ENCODE assay signal across 23 cellular contexts in genomic region chr1:215394084-215394991, GRCh38.
DNase-seq lines count a peak whose midpoint lies in the region; ATAC-seq, FAIRE-seq and TF ChIP-seq lines count a peak whose summit lies in the region.
"Had no signal": no experiment of that assay in that cellular context is flagged by ENCODE, and none has a peak within 500 bp of the region (broad histone marks: within the 10 kb centered on the region; RNA-seq: fewer than 3 reads in every experiment).

No MANE protein-coding gene starts in this region.

- TF ChIP-seq EP300 in HepG2 (IDR thresholded peaks at IDR 0.05; ENCODE audit: low read depth in 2 of 2, low read length in 2 of 2): no peak
- no peak for TF ChIP-seq EP300 in HepG2 (CRISPR knock-in tag; IDR thresholded peaks at IDR 0.05; ENCODE audit: borderline replicate concordance)

- H3K79me2 ChIP-seq in HepG2 (ENCODE audit: insufficient read depth, low read length): no peaks in the 10 kb centered on the region

- CTCF ChIA-PET in HepG2 (lab: Yijun Ruan, JAX; ENCODE audit: low intra/inter-chr PET ratio, low total read pairs): no interaction called here
- CTCF ChIA-PET in CD4-positive, alpha-beta T cell (lab: Charles Lee): no interaction called here

- H3K4me1 Mint-ChIP-seq in CD4-positive, alpha-beta T cell (ENCODE audit: low read depth): no peaks in the 10 kb centered on the region
- H3K4me1 Mint-ChIP-seq: CD14-positive monocyte; CD8-positive, alpha-beta memory T cell; IgD-negative memory B cell had no signal

- TF ChIP-seq POLR2A in HepG2 (IDR thresholded peaks at IDR 0.05; ENCODE audit: insufficient read depth in 1 of 2, low read depth in 2 of 2, low read length in 2 of 2) (no peak), right lobe of liver (IDR thresholded peaks at IDR 0.05) (no peak), esophagus squamous epithelium (IDR thresholded peaks at IDR 0.05) (no peak)

- no peaks in the 10 kb centered on the region for H3K27me3 Mint-ChIP-seq in CD4-positive, alpha-beta T cell
- H3K27me3 Mint-ChIP-seq: CD8-positive, alpha-beta memory T cell; IgD-negative memory B cell had no signal

- no TSS peak for BruUV-seq in HepG2 (replicated peaks; lab: Mats Ljungman, UMichigan)

- H3K27me3 ChIP-seq in HepG2 (ENCODE audit: control insufficient read depth in 1 of 2, insufficient read depth in 2 of 2, low read length in 2 of 2) (no peaks in the 10 kb centered on the region), right lobe of liver (no peaks in the 10 kb centered on the region), RWPE2 (ENCODE audit: insufficient read depth, poor library complexity, severe bottlenecking) (no peaks in the 10 kb centered on the region), esophagus squamous epithelium (no peaks in the 10 kb centered on the region)
- H3K27me3 ChIP-seq in CD4-positive, alpha-beta T cell (ENCODE audit: control insufficient read depth, insufficient read depth, low read length): no peaks in the 10 kb centered on the region
- H3K27me3 ChIP-seq: BLaER1 had no signal

- H3K4me1 ChIP-seq in HepG2 (ENCODE audit: insufficient read depth, low read length) (no peaks in the 10 kb centered on the region), right lobe of liver (no peaks in the 10 kb centered on the region), RWPE2 (ENCODE audit: insufficient read depth, poor library complexity, severe bottlenecking) (no peaks in the 10 kb centered on the region), kidney (ENCODE audit: control insufficient read depth in 1 of 2, insufficient read depth in 1 of 2, low read depth in 1 of 2, low read length in 2 of 2) (no peaks in the 10 kb centered on the region), esophagus squamous epithelium (no peaks in the 10 kb centered on the region)
- H3K4me1 ChIP-seq: BLaER1 had no signal

- no peaks in the 10 kb centered on the region for H3K36me3 ChIP-seq in HepG2 (replicated peaks in 1 of 2; ENCODE audit: control insufficient read depth in 1 of 2, insufficient read depth in 2 of 2, low read length in 2 of 2)
- H3K36me3 ChIP-seq in right lobe of liver: no peaks in the 10 kb centered on the region
- H3K36me3 ChIP-seq in RWPE2 (ENCODE audit: low read depth): no peaks in the 10 kb centered on the region
- no peaks in the 10 kb centered on the region for H3K36me3 ChIP-seq in kidney (ENCODE audit: control insufficient read depth in 1 of 2, insufficient read depth in 2 of 2, low read length in 2 of 2)
- H3K36me3 ChIP-seq in esophagus squamous epithelium: no peaks in the 10 kb centered on the region
- H3K36me3 ChIP-seq: BLaER1 had no signal

- no peak overlapping the region for H3K9ac ChIP-seq in HepG2 (ENCODE audit: insufficient read depth, low read depth, low read length)
- no peak overlapping the region for H3K9ac ChIP-seq in kidney (ENCODE audit: low read length in 2 of 2)
- H3K9ac ChIP-seq: BLaER1, GM23248 had no signal

- H3K36me3 Mint-ChIP-seq in CD4-positive, alpha-beta T cell (ENCODE audit: low read depth): no peaks in the 10 kb centered on the region
- H3K36me3 Mint-ChIP-seq: CD14-positive monocyte; CD8-positive, alpha-beta memory T cell; IgD-negative memory B cell had no signal

- H3K4me3 ChIP-seq in HepG2 (replicated peaks in 1 of 3; ENCODE audit: insufficient read depth in 1 of 3, low read depth in 2 of 3, low read length in 3 of 3) (no peak overlapping the region), right lobe of liver (no peak overlapping the region), RWPE2 (ENCODE audit: severe bottlenecking) (no peak overlapping the region), kidney (ENCODE audit: low read length in 2 of 2) (no peak overlapping the region), esophagus squamous epithelium (no peak overlapping the region)
- H3K4me3 ChIP-seq: BLaER1, GM12878, GM23248 had no signal

- intact Hi-C loops in HepG2 (cut with micrococcal nuclease; ENCODE audit: unreplicated experiment): no loop called here
- intact Hi-C loops in right lobe of liver (cut with DNase I): no loop called here
- intact Hi-C loops in kidney (cut with DNase I): no loop called here
- intact Hi-C loops in CD4-positive, alpha-beta T cell (cut with DNase I, micrococcal nuclease): no loop called here
- intact Hi-C loops in esophagus squamous epithelium (cut with DNase I): no loop called here

- POLR2A ChIA-PET in HepG2 (lab: Yijun Ruan, JAX): no interaction called here
- POLR2A ChIA-PET in CD4-positive, alpha-beta T cell (lab: Charles Lee): no interaction called here

- 59% methylated on average over 33 of the region's 53 CpGs for WGBS in HepG2 (ENCODE audit: low lambda C conversion rate)
- WGBS in right lobe of liver (ENCODE audit: insufficient coverage, low coverage, low lambda C conversion rate, missing lambda C conversion rate): 81% methylated on average over 10 of the region's 53 CpGs
- 91 to 94% methylated on average over 28 to 29 of the region's 53 CpGs for WGBS in esophagus squamous epithelium, 2 donors

- no peak overlapping the region for H3K27ac Mint-ChIP-seq in CD4-positive, alpha-beta T cell
- H3K27ac Mint-ChIP-seq: CD14-positive monocyte; CD8-positive, alpha-beta memory T cell; HFFc6; IgD-negative memory B cell had no signal

- H3K27ac ChIP-seq in HepG2 (ENCODE audit: extremely low read length, insufficient read depth, low read length) (no peak overlapping the region), right lobe of liver (no peak overlapping the region), RWPE2 (ENCODE audit: poor library complexity, severe bottlenecking) (no peak overlapping the region), kidney (ENCODE audit: low read depth in 2 of 2, low read length in 2 of 2) (no peak overlapping the region), esophagus squamous epithelium (no peak overlapping the region)
- no peak overlapping the region for H3K27ac ChIP-seq in CD4-positive, alpha-beta T cell (ENCODE audit: low read depth, low read length)
- H3K27ac ChIP-seq: BLaER1, GM23248 had no signal

- H4K20me1 ChIP-seq in HepG2 (ENCODE audit: insufficient read depth, low read length): no peaks in the 10 kb centered on the region
- H4K20me1 ChIP-seq: BLaER1 had no signal

- H3K9me3 Mint-ChIP-seq in CD4-positive, alpha-beta T cell: peaks cover 6% of the 10 kb centered on the region

- TF ChIP-seq CTCF in HepG2 (CRISPR knock-in tag; IDR thresholded peaks at IDR 0.05) (no peak), right lobe of liver (IDR thresholded peaks at IDR 0.05) (no peak), RWPE2 (IDR thresholded peaks at IDR 0.05; ENCODE audit: poor library complexity, severe bottlenecking) (no peak), kidney (IDR thresholded peaks at IDR 0.05; ENCODE audit: borderline replicate concordance, extremely low read depth, insufficient read depth) (no peak), esophagus squamous epithelium (IDR thresholded peaks at IDR 0.05) (no peak)
- TF ChIP-seq CTCF in CD4-positive, alpha-beta T cell (IDR thresholded peaks at IDR 0.05): no peak

- no peak for ATAC-seq in HepG2
- ATAC-seq in right lobe of liver: no peak
- ATAC-seq in RWPE2 (ENCODE audit: low read depth): no peak
- no peak for ATAC-seq in HG02588 (IDR thresholded peaks at IDR 0.05; ENCODE audit: unreplicated experiment)
- ATAC-seq in CD4-positive, alpha-beta T cell (ENCODE audit: poor library complexity): no peak
- ATAC-seq: GM12878, HCT116 had no signal

- in situ Hi-C loops in HepG2 (cut with HindIII; ENCODE audit: extremely low pct_ligation_motif_present, low pct_unique_long_range_greater_than_20kb): no loop called here

- DNase-seq in HepG2 (ENCODE audit: low spot score): no peak
- no peak for DNase-seq in right lobe of liver
- DNase-seq in RWPE2 (ENCODE audit: low spot score): peak; percentile 21
- DNase-seq in kidney: peak; percentile 47
- no peak for DNase-seq in CD4-positive, alpha-beta T cell
- DNase-seq in esophagus squamous epithelium (lab: John Stamatoyannopoulos, UW): no peak
- DNase-seq: 8988T; CD8-positive, alpha-beta memory T cell; COR-L47; DMS 273 treated with DMSO at 0.1 percent for 48 hours; DMS53; DND-41; EL; GM23248; H7; HFFc6 had no signal

- TF ChIP-seq RAD21 in HepG2 (CRISPR knock-in tag; IDR thresholded peaks at IDR 0.05): no peak

- H2AFZ ChIP-seq in HepG2 (ENCODE audit: low read length): no peak overlapping the region
- H2AFZ ChIP-seq: GM23248 had no signal

- H3K9me3 ChIP-seq in HepG2 (ENCODE audit: low read length) (no peaks in the 10 kb centered on the region), right lobe of liver (no peaks in the 10 kb centered on the region), RWPE2 (ENCODE audit: severe bottlenecking) (no peaks in the 10 kb centered on the region), kidney (ENCODE audit: control insufficient read depth in 1 of 2, low read length in 2 of 2) (no peaks in the 10 kb centered on the region), esophagus squamous epithelium (no peaks in the 10 kb centered on the region)
- H3K9me3 ChIP-seq in CD4-positive, alpha-beta T cell (ENCODE audit: control insufficient read depth, low read length): no peaks in the 10 kb centered on the region

- no peak overlapping the region for H3K4me2 ChIP-seq in HepG2 (ENCODE audit: low read depth, low read length)
- H3K4me2 ChIP-seq: BLaER1 had no signal

- H3K4me3 Mint-ChIP-seq in CD4-positive, alpha-beta T cell: no peak overlapping the region
- H3K4me3 Mint-ChIP-seq: CD14-positive monocyte; CD8-positive, alpha-beta memory T cell; HFFc6; IgD-negative memory B cell had no signal

- FAIRE-seq in HepG2 (lab: Jason Lieb, UNC): no peak
- FAIRE-seq in kidney (lab: Jason Lieb, UNC): no peak
- FAIRE-seq: GM12878, HTR-8/SVneo had no signal

TF ChIP-seq in HepG2, 621 proteins besides CTCF, POLR2A, EP300 and RAD21:
- TF ChIP-seq ZBTB14 (CRISPR knock-in tag; IDR thresholded peaks at IDR 0.05): no peak
- TF ChIP-seq NFYB (CRISPR knock-in tag; IDR thresholded peaks at IDR 0.05): peak; percentile 23; the same call in 1 of the 2 replicates
- TF ChIP-seq MED8 (CRISPR knock-in tag; IDR thresholded peaks at IDR 0.05; ENCODE audit: insufficient replicate concordance): no peak
- TF ChIP-seq NFIB (CRISPR knock-in tag; IDR thresholded peaks at IDR 0.05; ENCODE audit: borderline replicate concordance): no peak

Comparison
In these comparisons a context has a peak if more than half of its experiments do, and no peak if none do; other contexts are left out.
1. DNase-seq: peak in RWPE2 (single experiment) and kidney (single experiment); none in HepG2 (single experiment), right lobe of liver (0 of 3), CD4-positive, alpha-beta T cell (0 of 10) and esophagus squamous epithelium (single experiment).